1 cellular context compared by ENCODE assay signal in the genomic region with DNA sequence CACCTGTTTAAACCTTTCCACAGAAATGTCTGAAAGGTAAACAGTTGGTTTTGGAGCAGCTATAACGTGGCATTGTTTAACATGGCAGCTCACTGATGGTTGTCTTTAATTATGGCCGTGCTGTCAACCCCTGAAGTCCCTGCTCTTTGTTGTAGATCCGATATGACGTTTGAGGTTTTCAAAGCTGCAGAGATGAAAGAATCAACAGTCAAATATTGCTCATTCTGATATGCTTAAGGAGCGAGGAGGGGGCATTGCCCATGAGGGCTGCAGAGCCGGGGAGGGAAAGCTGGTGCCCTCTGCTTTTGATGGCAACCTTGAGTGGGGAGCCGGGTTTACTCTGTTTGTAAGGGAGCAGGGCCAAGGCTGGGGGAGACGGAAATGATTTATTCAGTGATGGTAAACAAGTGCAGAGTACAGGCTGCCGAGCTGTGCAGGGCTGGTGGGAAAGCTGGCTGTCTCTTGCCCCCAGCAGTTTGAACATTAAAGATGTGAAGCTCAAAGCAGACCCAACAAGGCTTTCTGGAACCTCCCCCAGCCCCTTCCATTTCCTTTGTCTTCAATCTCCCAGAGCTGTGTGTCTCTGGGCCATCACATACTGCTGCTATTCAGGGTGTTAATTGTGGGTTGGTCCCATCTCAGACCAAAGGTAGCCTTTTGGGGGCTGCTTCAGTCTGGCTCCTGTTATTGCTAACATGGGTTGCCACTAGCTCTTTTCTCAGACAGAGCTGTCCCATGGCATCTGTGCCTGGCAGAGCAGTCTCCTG.
TF ChIP-seq lines count a peak whose summit lies in the region.

No MANE protein-coding gene starts in this region.

TF ChIP-seq in HepG2, 621 proteins besides CTCF, POLR2A, EP300 and RAD21 (continued from another document and continues in another):
- TF ChIP-seq ZNF142 (CRISPR knock-in tag; IDR thresholded peaks at IDR 0.05): no peak
- TF ChIP-seq, protein P1, sequence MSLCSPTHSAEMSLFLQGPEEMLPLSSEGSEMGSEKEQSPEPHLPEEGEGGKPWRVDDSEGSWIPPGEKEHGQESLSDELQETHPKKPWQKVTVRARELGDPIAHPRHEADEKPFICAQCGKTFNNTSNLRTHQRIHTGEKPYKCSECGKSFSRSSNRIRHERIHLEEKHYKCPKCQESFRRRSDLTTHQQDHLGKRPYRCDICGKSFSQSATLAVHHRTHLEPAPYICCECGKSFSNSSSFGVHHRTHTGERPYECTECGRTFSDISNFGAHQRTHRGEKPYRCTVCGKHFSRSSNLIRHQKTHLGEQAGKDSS (CRISPR knock-in tag; IDR thresholded peaks at IDR 0.05; ENCODE audit: borderline replicate concordance, low read depth): no peak; the same call in 1 of the 2 replicates
- TF ChIP-seq DNMT3B (CRISPR knock-in tag; conservative IDR thresholded peaks at IDR 0.05): no peak
- no peak for TF ChIP-seq PAWR (CRISPR knock-in tag; IDR thresholded peaks at IDR 0.05; ENCODE audit: borderline replicate concordance)
- peak; percentile 58; the same call in 1 of the 2 replicates for TF ChIP-seq MYPOP (CRISPR knock-in tag; IDR thresholded peaks at IDR 0.05)
- TF ChIP-seq, protein P2, sequence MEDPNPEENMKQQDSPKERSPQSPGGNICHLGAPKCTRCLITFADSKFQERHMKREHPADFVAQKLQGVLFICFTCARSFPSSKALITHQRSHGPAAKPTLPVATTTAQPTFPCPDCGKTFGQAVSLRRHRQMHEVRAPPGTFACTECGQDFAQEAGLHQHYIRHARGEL (CRISPR knock-in tag; IDR thresholded peaks at IDR 0.05): no peak
- peak; percentile 96 for TF ChIP-seq ZNF317 (CRISPR knock-in tag; IDR thresholded peaks at IDR 0.05)
- no peak for TF ChIP-seq ZNF275 (CRISPR knock-in tag; IDR thresholded peaks at IDR 0.05; ENCODE audit: borderline replicate concordance)
- TF ChIP-seq, protein P3, sequence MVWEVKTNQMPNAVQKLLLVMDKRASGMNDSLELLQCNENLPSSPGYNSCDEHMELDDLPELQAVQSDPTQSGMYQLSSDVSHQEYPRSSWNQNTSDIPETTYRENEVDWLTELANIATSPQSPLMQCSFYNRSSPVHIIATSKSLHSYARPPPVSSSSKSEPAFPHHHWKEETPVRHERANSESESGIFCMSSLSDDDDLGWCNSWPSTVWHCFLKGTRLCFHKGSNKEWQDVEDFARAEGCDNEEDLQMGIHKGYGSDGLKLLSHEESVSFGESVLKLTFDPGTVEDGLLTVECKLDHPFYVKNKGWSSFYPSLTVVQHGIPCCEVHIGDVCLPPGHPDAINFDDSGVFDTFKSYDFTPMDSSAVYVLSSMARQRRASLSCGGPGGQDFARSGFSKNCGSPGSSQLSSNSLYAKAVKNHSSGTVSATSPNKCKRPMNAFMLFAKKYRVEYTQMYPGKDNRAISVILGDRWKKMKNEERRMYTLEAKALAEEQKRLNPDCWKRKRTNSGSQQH (CRISPR knock-in tag; IDR thresholded peaks at IDR 0.05; ENCODE audit: low read depth): no peak
- TF ChIP-seq ZNF841 (CRISPR knock-in tag; IDR thresholded peaks at IDR 0.05; ENCODE audit: borderline replicate concordance): no peak
- 0 out of 2 replicates have a peak, but pooled peaks have one; percentile 38 for TF ChIP-seq ZBTB3 (CRISPR knock-in tag; IDR thresholded peaks at IDR 0.05; ENCODE audit: borderline replicate concordance, low read depth)
- 0 out of 2 replicates have a peak, but pooled peaks have one; percentile 20 for TF ChIP-seq ZNF557 (CRISPR knock-in tag; IDR thresholded peaks at IDR 0.05)
- TF ChIP-seq MED1 (CRISPR knock-in tag; IDR thresholded peaks at IDR 0.05): peak; percentile 99
- TF ChIP-seq PRDM10 (CRISPR knock-in tag; IDR thresholded peaks at IDR 0.05; ENCODE audit: low read depth): peak; percentile 66; the same call in 1 of the 2 replicates
- peak; percentile 80; the same call in 1 of the 2 replicates for TF ChIP-seq STAT6 (CRISPR knock-in tag; IDR thresholded peaks at IDR 0.05; ENCODE audit: borderline replicate concordance)
- TF ChIP-seq SMAD1 (CRISPR knock-in tag; IDR thresholded peaks at IDR 0.05; ENCODE audit: borderline replicate concordance, low read depth): no peak; the same call in 1 of the 2 replicates
- TF ChIP-seq GATAD1 (CRISPR knock-in tag; IDR thresholded peaks at IDR 0.05): no peak; the same call in 1 of the 2 replicates
- TF ChIP-seq ZNF616 (CRISPR knock-in tag; IDR thresholded peaks at IDR 0.05; ENCODE audit: low read depth): no peak
- no peak; the same call in 1 of the 2 replicates for TF ChIP-seq ZNF782 (CRISPR knock-in tag; IDR thresholded peaks at IDR 0.05; ENCODE audit: borderline replicate concordance)
- peak; percentile 14; the same call in 1 of the 2 replicates for TF ChIP-seq ZNF280D (CRISPR knock-in tag; IDR thresholded peaks at IDR 0.05)
- peak; percentile 49; the same call in 1 of the 2 replicates for TF ChIP-seq MIER3 (CRISPR knock-in tag; IDR thresholded peaks at IDR 0.05; ENCODE audit: borderline replicate concordance)
- TF ChIP-seq FOXO1 (CRISPR knock-in tag; IDR thresholded peaks at IDR 0.05): peak; percentile 100
- TF ChIP-seq HINFP (CRISPR knock-in tag; IDR thresholded peaks at IDR 0.05; ENCODE audit: low read depth): peak; percentile 33; the same call in 1 of the 2 replicates
- no peak for TF ChIP-seq ZNF775 (CRISPR knock-in tag; IDR thresholded peaks at IDR 0.05; ENCODE audit: borderline replicate concordance)
